Comparison of ENCODE assay signal across 23 cellular contexts in the genomic region with DNA sequence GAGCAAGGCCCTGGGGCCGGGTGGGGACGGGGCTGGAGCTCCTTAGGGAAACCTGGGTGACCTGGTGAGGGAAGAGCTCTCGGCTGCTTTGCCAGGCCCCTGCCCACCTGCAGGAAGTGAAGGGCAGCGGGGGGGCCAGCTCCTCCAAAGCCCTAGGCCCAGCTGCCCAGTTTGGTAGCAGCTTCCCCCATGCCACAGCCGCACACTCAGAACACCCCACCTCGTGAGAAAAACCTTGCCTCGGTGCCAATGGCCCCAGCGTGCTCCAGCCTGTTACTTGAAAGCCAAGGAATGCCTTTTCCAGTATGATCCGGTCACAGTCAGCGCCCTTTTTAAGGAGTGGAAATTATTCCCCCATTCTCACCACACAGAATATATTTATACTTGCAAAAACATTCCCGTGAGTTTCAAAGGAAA. TPM values are rescaled to one million over a fixed set of nuclear protein-coding genes. Genes with fewer than 3 reads are reported as not detected.
DNase-seq lines count a peak whose midpoint lies in the region; ATAC-seq and TF ChIP-seq lines count a peak whose summit lies in the region.
"Had no signal": no experiment of that assay in that cellular context is flagged by ENCODE, and none has a peak within 500 bp of the region (broad histone marks: within the 10 kb centered on the region; RNA-seq: fewer than 3 reads in every experiment).

No MANE protein-coding gene starts in this region.

- H3K27ac Mint-ChIP-seq in chondrocyte (ENCODE audit: unreplicated experiment) = no peak overlapping the region
- no peak overlapping the region for H3K27ac Mint-ChIP-seq in activated CD8-positive, alpha-beta T cell treated with anti-CD3 and anti-CD28 coated beads, Interleukin-2, amount 10 ng/mL, durations not matched to agents 7 days and 5 days
- H3K27ac Mint-ChIP-seq: activated B cell treated with CpG ODN at 0.5 μM for 24 hours; activated naive CD8-positive, alpha-beta T cell treated with anti-CD3 and anti-CD28 coated beads for 36 hours; activated T-helper 1 cell treated with anti-CD3 and anti-CD28 coated beads, Interleukin-12 subunit alpha, Interleukin-12 subunit beta, Interleukin-2, Interleukin-4 antibody, amounts not matched to agents 30 ng/mL and 10 ng/mL and 1 ng/mL, durations not matched to agents 14 hours and 24 hours and 36 hours; B cell; stimulated activated naive B cell treated with anti-CD40 and anti-IgM and Interleukin-4, amounts not matched to agents 10 μg/mL and 1 μg/mL and 100 μg/mL, for 72 hours had no signal

- H3K4me3 ChIP-seq in rectal smooth muscle tissue (ENCODE audit: low read length) (no peak overlapping the region), uterus (no peak overlapping the region)
- H3K4me3 ChIP-seq: MG63, spleen had no signal

- TF ChIP-seq CTCF in chondrocyte (IDR thresholded peaks at IDR 0.05) = no peak
- no peak for TF ChIP-seq CTCF in uterus (IDR thresholded peaks at IDR 0.05)

- peaks cover 7% of the 10 kb centered on the region for H3K4me1 Mint-ChIP-seq in chondrocyte (ENCODE audit: low read depth)
- no peaks in the 10 kb centered on the region for H3K4me1 Mint-ChIP-seq in activated CD8-positive, alpha-beta T cell treated with anti-CD3 and anti-CD28 coated beads, Interleukin-2, amount 10 ng/mL, durations not matched to agents 7 days and 5 days (ENCODE audit: low read depth)
- H3K4me1 Mint-ChIP-seq: activated naive CD8-positive, alpha-beta T cell treated with anti-CD3 and anti-CD28 coated beads for 36 hours had no signal

- TF ChIP-seq POLR2A in uterus (IDR thresholded peaks at IDR 0.05) = no peak

- DNase-seq in chondrocyte (ENCODE audit: low spot score) = peak; percentile 81
- DNase-seq in left ventricle myocardium superior = peak; percentile 62
- DNase-seq in uterus = no peak
- DNase-seq in activated CD8-positive, alpha-beta T cell treated with anti-CD3 and anti-CD28 coated beads, Interleukin-2, amount 10 ng/mL, durations not matched to agents 7 days and 5 days = no peak
- no peak for DNase-seq in NCI-H1048 (lab: John Stamatoyannopoulos, UW)
- DNase-seq: activated B cell treated with CpG ODN at 0.5 μM for 24 hours; activated CD8-positive, alpha-beta memory T cell treated with anti-CD3 and anti-CD28 coated beads for 24 hours; activated naive CD8-positive, alpha-beta T cell treated with anti-CD3 and anti-CD28 coated beads for 36 hours; effector CD8-positive, alpha-beta T cell; kidney glomerular epithelial cell; MG63; NCI-H1930; NCI-H524; occipital lobe; SIG-M5; spleen; stimulated activated naive B cell treated with anti-CD40 and anti-IgM and Interleukin-4, amounts not matched to agents 10 μg/mL and 1 μg/mL and 100 μg/mL, for 72 hours; T-helper 2 cell had no signal

- ATAC-seq in left ventricle myocardium superior (peak; percentile 62), GM21529 (IDR thresholded peaks at IDR 0.05; ENCODE audit: unreplicated experiment) (no peak)
- ATAC-seq in activated CD8-positive, alpha-beta T cell treated with anti-CD3 and anti-CD28 coated beads, Interleukin-2, amount 10 ng/mL, durations not matched to agents 7 days and 5 days = no peak
- ATAC-seq: HepG2; stimulated activated naive B cell treated with anti-CD40 and anti-IgM and Interleukin-4, amounts not matched to agents 10 μg/mL and 1 μg/mL and 100 μg/mL, for 72 hours had no signal

- H3K27me3 ChIP-seq in rectal smooth muscle tissue (ENCODE audit: control insufficient read depth, insufficient read depth, low read length) (no peaks in the 10 kb centered on the region), uterus (no peaks in the 10 kb centered on the region)
- H3K27me3 ChIP-seq: MG63, spleen had no signal

- H3K9me3 Mint-ChIP-seq in chondrocyte (ENCODE audit: low read depth) = no peaks in the 10 kb centered on the region
- H3K9me3 Mint-ChIP-seq in activated CD8-positive, alpha-beta T cell treated with anti-CD3 and anti-CD28 coated beads, Interleukin-2, amount 10 ng/mL, durations not matched to agents 7 days and 5 days (ENCODE audit: insufficient read depth) = no peaks in the 10 kb centered on the region
- H3K9me3 Mint-ChIP-seq: activated B cell treated with CpG ODN at 0.5 μM for 24 hours; activated naive CD8-positive, alpha-beta T cell treated with anti-CD3 and anti-CD28 coated beads for 36 hours; activated T-helper 1 cell treated with anti-CD3 and anti-CD28 coated beads, Interleukin-12 subunit alpha, Interleukin-12 subunit beta, Interleukin-2, Interleukin-4 antibody, amounts not matched to agents 30 ng/mL and 10 ng/mL and 1 ng/mL, durations not matched to agents 14 hours and 24 hours and 36 hours; stimulated activated naive B cell treated with anti-CD40 and anti-IgM and Interleukin-4, amounts not matched to agents 10 μg/mL and 1 μg/mL and 100 μg/mL, for 72 hours had no signal

- CTCF ChIA-PET in activated CD8-positive, alpha-beta T cell treated with anti-CD3 and anti-CD28 coated beads, Interleukin-2, amount 10 ng/mL, durations not matched to agents 7 days and 5 days (lab: Charles Lee) = interaction anchor here (0.6 to 2.2 kb wide), 5 partner anchors 18 to 226 kb away, joined by 3 to 20 read pairs (median 6); a partner anchor contains a TSS

- intact Hi-C loops in left ventricle myocardium superior (cut with micrococcal nuclease) = loop anchor here (10.0 kb wide), 4 partner anchors 77 to 227 kb away; no protein-coding TSS in a partner anchor
- intact Hi-C loops in uterus (cut with DNase I; ENCODE audit: low total_unique reads) = loop anchor here (2.0 to 10.0 kb wide), 2 partner anchors 127 to 159 kb away; no protein-coding TSS in a partner anchor

- peaks cover 30% of the 10 kb centered on the region for H3K36me3 Mint-ChIP-seq in chondrocyte (ENCODE audit: low read depth)
- H3K36me3 Mint-ChIP-seq in activated CD8-positive, alpha-beta T cell treated with anti-CD3 and anti-CD28 coated beads, Interleukin-2, amount 10 ng/mL, durations not matched to agents 7 days and 5 days (ENCODE audit: low read depth) = no peaks in the 10 kb centered on the region
- H3K36me3 Mint-ChIP-seq: activated naive CD8-positive, alpha-beta T cell treated with anti-CD3 and anti-CD28 coated beads for 36 hours had no signal

- no peak overlapping the region for H3K9ac ChIP-seq in rectal smooth muscle tissue (ENCODE audit: low read length)

- H3K27me3 Mint-ChIP-seq in chondrocyte (ENCODE audit: low read depth) = no peaks in the 10 kb centered on the region
- H3K27me3 Mint-ChIP-seq in activated CD8-positive, alpha-beta T cell treated with anti-CD3 and anti-CD28 coated beads, Interleukin-2, amount 10 ng/mL, durations not matched to agents 7 days and 5 days (ENCODE audit: low read depth) = no peaks in the 10 kb centered on the region
- H3K27me3 Mint-ChIP-seq: activated B cell treated with CpG ODN at 0.5 μM for 24 hours; activated naive CD8-positive, alpha-beta T cell treated with anti-CD3 and anti-CD28 coated beads for 36 hours; B cell; stimulated activated naive B cell treated with anti-CD40 and anti-IgM and Interleukin-4, amounts not matched to agents 10 μg/mL and 1 μg/mL and 100 μg/mL, for 72 hours had no signal

- H3K4me1 ChIP-seq in rectal smooth muscle tissue (ENCODE audit: control insufficient read depth, insufficient read depth, low read length) (peaks cover 6% of the 10 kb centered on the region), uterus (peaks cover 0 to 12% of the 10 kb centered on the region in 2 donors)

- no peak overlapping the region for H3K4me3 Mint-ChIP-seq in chondrocyte (ENCODE audit: unreplicated experiment)
- no peak overlapping the region for H3K4me3 Mint-ChIP-seq in activated CD8-positive, alpha-beta T cell treated with anti-CD3 and anti-CD28 coated beads, Interleukin-2, amount 10 ng/mL, durations not matched to agents 7 days and 5 days
- H3K4me3 Mint-ChIP-seq: activated B cell treated with CpG ODN at 0.5 μM for 24 hours; activated naive CD8-positive, alpha-beta T cell treated with anti-CD3 and anti-CD28 coated beads for 36 hours; activated T-helper 1 cell treated with anti-CD3 and anti-CD28 coated beads, Interleukin-12 subunit alpha, Interleukin-12 subunit beta, Interleukin-2, Interleukin-4 antibody, amounts not matched to agents 30 ng/mL and 10 ng/mL and 1 ng/mL, durations not matched to agents 14 hours and 24 hours and 36 hours; B cell; stimulated activated naive B cell treated with anti-CD40 and anti-IgM and Interleukin-4, amounts not matched to agents 10 μg/mL and 1 μg/mL and 100 μg/mL, for 72 hours had no signal

- H3K27ac ChIP-seq in rectal smooth muscle tissue (ENCODE audit: low read depth, low read length) (peak overlapping the region; percentile 61), uterus (peak overlapping the region; percentile 54 to 56)

- H3K36me3 ChIP-seq in rectal smooth muscle tissue (ENCODE audit: control insufficient read depth, insufficient read depth, low read length) (peaks cover 16% of the 10 kb centered on the region), uterus (no peaks in the 10 kb centered on the region)

- POLR2A ChIA-PET in activated CD8-positive, alpha-beta T cell treated with anti-CD3 and anti-CD28 coated beads, Interleukin-2, amount 10 ng/mL, durations not matched to agents 7 days and 5 days (lab: Charles Lee) = no interaction called here

- no peaks in the 10 kb centered on the region for H3K9me3 ChIP-seq in uterus
- H3K9me3 ChIP-seq: MG63, spleen had no signal

RNA-seq across cellular contexts. Expression of a gene that starts 38.3 kb away (rescaled TPM):
- total RNA-seq in chondrocyte (34.8 to 51.6 TPM (median 44.0 TPM) in 3 replicates), left ventricle myocardium superior (25.8 TPM), uterus (10 to 100 TPM; 17.9 to 31.1 (median 22.5) TPM)
- 10 to 100 TPM; 13.2 to 13.6 TPM for total RNA-seq in activated CD8-positive, alpha-beta T cell treated with anti-CD3 and anti-CD28 coated beads, Interleukin-2, amount 10 ng/mL, durations not matched to agents 7 days and 5 days

RNA-seq across cellular contexts. Expression of a gene that starts 38.4 kb away (rescaled TPM):
- total RNA-seq in chondrocyte (12.4 to 18.0 TPM (median 15.6 TPM) in 3 replicates), left ventricle myocardium superior (8.4 TPM), uterus (10 to 100 TPM in 3 of 4 donors, 1 to 10 TPM in 1; 3.3 to 38.8 (median 32.3) TPM)
- total RNA-seq in activated CD8-positive, alpha-beta T cell treated with anti-CD3 and anti-CD28 coated beads, Interleukin-2, amount 10 ng/mL, durations not matched to agents 7 days and 5 days = 10 to 100 TPM; 18.5 to 22.2 TPM

Comparison
In these comparisons a context has a peak if more than half of its experiments do, and no peak if none do; other contexts are left out.
1. DNase-seq: peak in chondrocyte (single experiment) and left ventricle myocardium superior (single experiment); none in uterus (0 of 2), activated CD8-positive, alpha-beta T cell treated with anti-CD3 and anti-CD28 coated beads, Interleukin-2, amount 10 ng/mL, durations not matched to agents 7 days and 5 days (single experiment) and NCI-H1048 (single experiment).